8 cellular contexts compared by ENCODE assay signal in the genomic region with DNA sequence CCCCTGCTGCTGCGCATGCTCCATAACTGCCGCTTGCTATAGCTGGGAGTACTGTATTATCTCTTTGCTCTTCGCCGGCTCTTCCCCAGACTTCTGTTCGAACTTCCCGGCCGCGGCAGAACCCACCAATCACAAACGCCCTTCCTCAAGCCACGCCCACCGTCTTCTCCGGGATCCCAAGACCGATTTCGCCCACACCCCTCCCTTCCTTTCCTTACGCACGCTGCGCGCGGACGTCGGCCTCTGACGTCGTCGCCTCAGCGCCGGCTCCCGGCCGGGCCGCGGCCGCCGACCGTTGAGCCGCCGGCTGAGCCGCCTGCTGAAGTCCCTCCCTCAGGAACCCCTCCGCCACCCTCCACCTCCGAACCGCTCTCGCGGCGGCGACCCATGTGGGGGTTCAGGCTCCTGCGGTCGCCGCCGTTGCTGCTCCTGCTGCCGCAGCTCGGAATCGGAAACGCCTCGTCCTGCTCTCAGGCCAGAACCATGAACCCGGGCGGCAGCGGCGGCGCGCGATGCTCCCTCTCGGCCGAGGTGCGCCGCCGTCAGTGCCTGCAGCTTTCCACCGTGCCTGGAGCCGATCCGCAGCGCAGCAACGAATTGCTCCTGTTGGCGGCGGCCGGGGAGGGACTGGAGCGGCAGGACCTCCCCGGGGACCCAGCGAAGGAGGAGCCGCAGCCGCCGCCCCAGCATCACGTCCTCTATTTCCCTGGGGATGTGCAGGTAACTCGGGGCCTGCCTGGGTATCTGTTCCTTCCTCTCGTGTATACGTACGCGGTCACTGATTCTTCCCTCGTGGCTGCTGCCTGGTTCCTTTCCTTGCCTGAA. TPM values are rescaled to one million over a fixed set of nuclear protein-coding genes. Genes with fewer than 3 reads are reported as not detected.
DNase-seq lines count a peak whose midpoint lies in the region; ATAC-seq and TF ChIP-seq lines count a peak whose summit lies in the region.

A gene with protein sequence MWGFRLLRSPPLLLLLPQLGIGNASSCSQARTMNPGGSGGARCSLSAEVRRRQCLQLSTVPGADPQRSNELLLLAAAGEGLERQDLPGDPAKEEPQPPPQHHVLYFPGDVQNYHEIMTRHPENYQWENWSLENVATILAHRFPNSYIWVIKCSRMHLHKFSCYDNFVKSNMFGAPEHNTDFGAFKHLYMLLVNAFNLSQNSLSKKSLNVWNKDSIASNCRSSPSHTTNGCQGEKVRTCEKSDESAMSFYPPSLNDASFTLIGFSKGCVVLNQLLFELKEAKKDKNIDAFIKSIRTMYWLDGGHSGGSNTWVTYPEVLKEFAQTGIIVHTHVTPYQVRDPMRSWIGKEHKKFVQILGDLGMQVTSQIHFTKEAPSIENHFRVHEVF (plus strand): TSS at position 242 of the 825 bp plus-strand sequence. CDS start 146 bp downstream, at position 388.

- H3K4me3 ChIP-seq in GM12864 (ENCODE audit: low read depth, low read length) (peak within 1 kb of the TSS; percentile 96), cardiac muscle cell (peak within 1 kb of the TSS; percentile 76), parathyroid adenoma (ENCODE audit: low read depth, low read length) (peak within 1 kb of the TSS; percentile 96), tibial nerve (peak within 1 kb of the TSS; percentile 81 to 100 (median 92))

- peak; percentile 60 to 92 for TF ChIP-seq POLR2A in tibial nerve (IDR thresholded peaks at IDR 0.05)

- DNase-seq in GM12864 (ENCODE audit: low read depth) (peak; percentile 95), NCI-H1417 (lab: John Stamatoyannopoulos, UW) (peak; percentile 94 to 98 (median 97)), SW480 (ENCODE audit: low spot score) (peak; percentile 98), cardiac muscle cell (ENCODE audit: low read depth in 1 of 2, low spot score in 1 of 2) (peak; percentile 97 to 98), tibial nerve (ENCODE audit: low spot score in 2 of 2) (peak; percentile 94 to 97)
- DNase-seq in activated naive CD8-positive, alpha-beta T cell treated with anti-CD3 and anti-CD28 coated beads, Interleukin-2, amount 50 U/mL, for 24 hours = peak; percentile 96

- peak within 1 kb of the TSS; percentile 96 for H2AFZ ChIP-seq in parathyroid adenoma

- H3K27ac Mint-ChIP-seq in activated naive CD8-positive, alpha-beta T cell treated with anti-CD3 and anti-CD28 coated beads, Interleukin-2, amount 50 U/mL, for 24 hours = peak within 1 kb of the TSS; percentile 92

- H3K4me2 ChIP-seq in parathyroid adenoma (ENCODE audit: low read length) = peak within 1 kb of the TSS; percentile 97

- peaks cover 27% of the 10 kb centered on the region for H3K4me1 Mint-ChIP-seq in activated naive CD8-positive, alpha-beta T cell treated with anti-CD3 and anti-CD28 coated beads, Interleukin-2, amount 50 U/mL, for 24 hours

- peaks cover 22% of the 10 kb centered on the region for H3K36me3 Mint-ChIP-seq in activated naive CD8-positive, alpha-beta T cell treated with anti-CD3 and anti-CD28 coated beads, Interleukin-2, amount 50 U/mL, for 24 hours (ENCODE audit: low read depth)

- H3K9me3 ChIP-seq in cardiac muscle cell (ENCODE audit: low read depth) (no peaks in the 10 kb centered on the region), parathyroid adenoma (ENCODE audit: control insufficient read depth, low read length) (no peaks in the 10 kb centered on the region), tibial nerve (no peaks in the 10 kb centered on the region)

- no peaks in the 10 kb centered on the region for H3K36me3 ChIP-seq in cardiac muscle cell
- no peaks in the 10 kb centered on the region for H3K36me3 ChIP-seq in parathyroid adenoma (ENCODE audit: control insufficient read depth, insufficient read depth, low read length)
- H3K36me3 ChIP-seq in tibial nerve = peaks cover 0 to 8% (median 0%) of the 10 kb centered on the region in 3 donors

- H3K9me3 Mint-ChIP-seq in activated naive CD8-positive, alpha-beta T cell treated with anti-CD3 and anti-CD28 coated beads, Interleukin-2, amount 50 U/mL, for 24 hours = peaks cover 6% of the 10 kb centered on the region

- H3K4me3 Mint-ChIP-seq in activated naive CD8-positive, alpha-beta T cell treated with anti-CD3 and anti-CD28 coated beads, Interleukin-2, amount 50 U/mL, for 24 hours = peak within 1 kb of the TSS; percentile 97

- peak in 1 of 2 donors; percentile 81 for TF ChIP-seq EP300 in tibial nerve (IDR thresholded peaks at IDR 0.05)

- 0% methylated on average over 66 to 78 of the region's 85 CpGs for WGBS in tibial nerve, 2 donors

- H3K79me2 ChIP-seq in parathyroid adenoma = peaks cover 17% of the 10 kb centered on the region

- ATAC-seq in HG02759 (IDR thresholded peaks at IDR 0.05; ENCODE audit: unreplicated experiment) = peak; percentile 93
- ATAC-seq in activated naive CD8-positive, alpha-beta T cell treated with anti-CD3 and anti-CD28 coated beads, Interleukin-2, amount 50 U/mL, for 24 hours = peak; percentile 95

- no peaks in the 10 kb centered on the region for H3K27me3 Mint-ChIP-seq in activated naive CD8-positive, alpha-beta T cell treated with anti-CD3 and anti-CD28 coated beads, Interleukin-2, amount 50 U/mL, for 24 hours

- peak within 1 kb of the TSS; percentile 70 for H3K9ac ChIP-seq in parathyroid adenoma

- peak within 1 kb of the TSS; percentile 93 for H3K27ac ChIP-seq in cardiac muscle cell
- H3K27ac ChIP-seq in parathyroid adenoma = peak within 1 kb of the TSS; percentile 92
- peak within 1 kb of the TSS; percentile 97 to 98 (median 97) for H3K27ac ChIP-seq in tibial nerve

- H3K4me1 ChIP-seq in cardiac muscle cell (ENCODE audit: low read depth) (peaks cover 3% of the 10 kb centered on the region), parathyroid adenoma (peaks cover 16% of the 10 kb centered on the region), tibial nerve (peaks cover 0 to 39% (median 12%) of the 10 kb centered on the region in 4 donors)

- no peak for TF ChIP-seq CTCF in GM12864 (IDR thresholded peaks at IDR 0.05; ENCODE audit: low read depth, low read length, missing control alignments)
- no peak for TF ChIP-seq CTCF in cardiac muscle cell (IDR thresholded peaks at IDR 0.05; ENCODE audit: low read depth, low read length)
- TF ChIP-seq CTCF in parathyroid adenoma (IDR thresholded peaks at IDR 0.05) = no peak
- TF ChIP-seq CTCF in tibial nerve (IDR thresholded peaks at IDR 0.05) = peak in 1 of 5 experiments; percentile 41

- H3K27me3 ChIP-seq in cardiac muscle cell = no peaks in the 10 kb centered on the region
- H3K27me3 ChIP-seq in parathyroid adenoma (ENCODE audit: control insufficient read depth, insufficient read depth, low read length) = no peaks in the 10 kb centered on the region
- no peaks in the 10 kb centered on the region for H3K27me3 ChIP-seq in tibial nerve

RNA-seq across cellular contexts. Expression of the gene that starts here (rescaled TPM):
- total RNA-seq in cardiac muscle cell (6.0 and 11.0 TPM in 2 replicates), tibial nerve (10 to 100 TPM in 1 of 4 donors, 1 to 10 TPM in 3; 6.1 to 14.3 (median 9.3) TPM)
- polyA plus RNA-seq in cardiac muscle cell = 6.3 and 15.7 TPM in 2 replicates

Comparison
In these comparisons a context has a peak if more than half of its experiments do, and no peak if none do; other contexts are left out.
1. Peak in every context shown above with its lines: DNase-seq, ATAC-seq, H3K4me3 ChIP-seq and H3K27ac ChIP-seq.